ENCODE assay signal across 15 cellular contexts in the genomic region with DNA sequence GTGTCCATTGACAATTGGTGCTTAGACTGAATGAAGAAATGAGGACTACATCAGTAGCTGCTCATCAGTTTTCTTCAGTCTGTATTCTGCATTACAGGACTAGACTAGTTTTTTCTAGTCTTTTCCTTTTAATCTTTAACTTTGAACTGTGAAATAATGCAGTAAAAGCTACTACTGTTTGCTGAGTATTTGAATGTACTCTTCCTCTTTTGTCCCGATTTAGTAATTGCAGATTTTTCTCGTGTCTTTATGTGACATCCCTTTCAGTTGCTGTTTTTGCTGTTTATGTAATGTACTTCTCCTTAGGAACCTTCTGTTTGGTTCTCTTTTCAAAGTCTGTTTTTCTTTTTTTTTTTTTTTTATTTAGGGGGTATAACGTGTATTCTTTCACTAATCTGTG. TPM values are rescaled to one million over a fixed set of nuclear protein-coding genes. Genes with fewer than 3 reads are reported as not detected.
DNase-seq lines count a peak whose midpoint lies in the region; ATAC-seq and TF ChIP-seq lines count a peak whose summit lies in the region.
"Had no signal": no experiment of that assay in that cellular context is flagged by ENCODE, and none has a peak within 500 bp of the region (broad histone marks: within the 10 kb centered on the region; RNA-seq: fewer than 3 reads in every experiment).

No MANE protein-coding gene starts in this region.

- peak overlapping the region; percentile 28 to 68 for H3K27ac ChIP-seq in left lung
- H3K27ac ChIP-seq in rectal smooth muscle tissue (ENCODE audit: low read depth, low read length): peak overlapping the region; percentile 16
- no peak overlapping the region for H3K27ac ChIP-seq in foreskin keratinocyte

- H3K27me3 ChIP-seq in left lung (no peaks in the 10 kb centered on the region), rectal smooth muscle tissue (ENCODE audit: control insufficient read depth, insufficient read depth, low read length) (no peaks in the 10 kb centered on the region), foreskin keratinocyte (no peaks in the 10 kb centered on the region)

- H3K4me3 ChIP-seq in left lung (no peak overlapping the region), rectal smooth muscle tissue (ENCODE audit: low read length) (no peak overlapping the region)

- H3K4me1 ChIP-seq in left lung (peaks cover 0 to 7% of the 10 kb centered on the region in 2 donors), rectal smooth muscle tissue (ENCODE audit: control insufficient read depth, insufficient read depth, low read length) (no peaks in the 10 kb centered on the region), foreskin keratinocyte (no peaks in the 10 kb centered on the region)

- intact Hi-C loops in left lung (cut with DNase I): no loop called here

- no peaks in the 10 kb centered on the region for H3K9me3 ChIP-seq in left lung

- DNase-seq in CD1c-positive myeloid dendritic cell (ENCODE audit: extremely low spot score) (peak; percentile 50), NOMO-1 (lab: John Stamatoyannopoulos, UW; ENCODE audit: unreplicated experiment in 2 of 2) (peak; percentile 25 to 87), left lung (no peak), foreskin keratinocyte (no peak), A172 (ENCODE audit: low spot score) (no peak)
- DNase-seq: ACHN; CD4-positive, alpha-beta memory T cell; DMS79 treated with DMSO at 0.1 percent for 48 hours; HCEC 1CT; NCI-H1092; NCI-H226; NCI-H526 treated with DMSO at 0.1 percent for 48 hours; NK-92 treated with Interleukin-12 subunit alpha and Interleukin-12 subunit beta, amount 100 ng/mL, for 24 hours had no signal

- TF ChIP-seq CTCF in left lung (IDR thresholded peaks at IDR 0.05) (no peak), foreskin keratinocyte (conservative IDR thresholded peaks at IDR 0.05) (no peak)

- H3K9ac ChIP-seq in rectal smooth muscle tissue (ENCODE audit: low read length): no peak overlapping the region

- ATAC-seq in left lung: peak; percentile 32
- ATAC-seq in foreskin keratinocyte: no peak
- no peak for ATAC-seq in activated CD4-positive, CD25-positive, alpha-beta regulatory T cell treated with anti-CD3 and anti-CD28 coated beads, Interleukin-2, amount 50 U/mL, for 24 hours

- H3K36me3 ChIP-seq in left lung (peaks cover 0 to 77% of the 10 kb centered on the region in 2 donors), rectal smooth muscle tissue (ENCODE audit: control insufficient read depth, insufficient read depth, low read length) (peaks cover 18% of the 10 kb centered on the region)

RNA-seq across cellular contexts. Expression of gene MFSD1, which starts 17.4 kb away (rescaled TPM):
- total RNA-seq in left lung: 100 to 1,000 TPM in 1 of 2 donors, 10 to 100 TPM in 1; 86.4 to 134 TPM
- 31.9 and 33.0 TPM in 2 replicates for total RNA-seq in foreskin keratinocyte
- 15.8 and 20.2 TPM in 2 replicates for polyA plus RNA-seq in foreskin keratinocyte
- 92.7 and 109 TPM in 2 replicates for total RNA-seq in A172 (2014; rRNA removed; shearing (Covaris generic))

Comparison
In these comparisons a context has a peak if more than half of its experiments do, and no peak if none do; other contexts are left out.
1. DNase-seq: peak in CD1c-positive myeloid dendritic cell (single experiment) and NOMO-1 (2 of 2); none in left lung (0 of 2), foreskin keratinocyte (0 of 2) and A172 (single experiment).